In the genomic region with DNA sequence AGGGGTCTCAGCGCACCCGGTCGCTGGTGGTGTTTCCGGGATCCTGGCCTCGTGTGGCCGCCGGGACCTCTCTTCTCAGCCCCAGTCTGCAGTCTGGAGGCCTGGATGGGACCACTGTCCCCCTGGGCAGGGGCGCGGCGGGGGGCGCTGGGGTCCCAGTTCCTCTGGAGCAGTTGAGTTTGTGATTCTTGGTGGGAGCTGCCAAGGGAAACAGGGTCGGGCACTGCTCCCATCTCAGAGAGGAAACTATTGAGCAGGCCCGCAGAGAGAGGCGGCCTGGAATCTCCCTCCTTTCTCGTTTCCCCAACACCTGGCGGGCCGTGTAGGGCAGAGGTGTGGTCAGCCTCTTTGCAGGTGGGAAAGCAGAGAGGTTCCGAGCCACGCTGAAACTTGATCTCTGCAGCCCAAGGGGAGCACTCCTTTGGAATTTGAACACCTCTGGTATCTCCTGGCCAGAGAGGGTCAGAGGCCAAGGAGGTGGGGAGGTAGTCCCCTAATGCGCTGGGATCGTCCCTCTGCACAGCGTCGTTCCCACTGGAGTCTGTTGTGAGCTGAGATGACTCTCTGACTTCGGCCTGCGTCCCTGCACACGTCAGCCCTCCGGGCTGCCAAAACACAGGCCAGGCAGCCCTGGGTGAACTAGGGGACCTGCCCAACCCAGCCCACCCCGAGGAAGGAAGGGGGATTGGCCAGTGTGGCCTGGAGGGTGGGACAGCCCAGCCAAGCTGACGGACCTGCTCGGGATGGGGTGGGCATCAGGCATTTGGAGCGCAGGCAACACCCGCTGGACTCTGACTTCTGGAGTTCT, we compare ENCODE assay signal across 1 cellular context.
TF ChIP-seq lines count a peak whose summit lies in the region.

No MANE protein-coding gene starts in this region.

TF ChIP-seq in GM23338, 12 proteins besides CTCF, POLR2A, EP300 and RAD21:
- TF ChIP-seq, protein P1, sequence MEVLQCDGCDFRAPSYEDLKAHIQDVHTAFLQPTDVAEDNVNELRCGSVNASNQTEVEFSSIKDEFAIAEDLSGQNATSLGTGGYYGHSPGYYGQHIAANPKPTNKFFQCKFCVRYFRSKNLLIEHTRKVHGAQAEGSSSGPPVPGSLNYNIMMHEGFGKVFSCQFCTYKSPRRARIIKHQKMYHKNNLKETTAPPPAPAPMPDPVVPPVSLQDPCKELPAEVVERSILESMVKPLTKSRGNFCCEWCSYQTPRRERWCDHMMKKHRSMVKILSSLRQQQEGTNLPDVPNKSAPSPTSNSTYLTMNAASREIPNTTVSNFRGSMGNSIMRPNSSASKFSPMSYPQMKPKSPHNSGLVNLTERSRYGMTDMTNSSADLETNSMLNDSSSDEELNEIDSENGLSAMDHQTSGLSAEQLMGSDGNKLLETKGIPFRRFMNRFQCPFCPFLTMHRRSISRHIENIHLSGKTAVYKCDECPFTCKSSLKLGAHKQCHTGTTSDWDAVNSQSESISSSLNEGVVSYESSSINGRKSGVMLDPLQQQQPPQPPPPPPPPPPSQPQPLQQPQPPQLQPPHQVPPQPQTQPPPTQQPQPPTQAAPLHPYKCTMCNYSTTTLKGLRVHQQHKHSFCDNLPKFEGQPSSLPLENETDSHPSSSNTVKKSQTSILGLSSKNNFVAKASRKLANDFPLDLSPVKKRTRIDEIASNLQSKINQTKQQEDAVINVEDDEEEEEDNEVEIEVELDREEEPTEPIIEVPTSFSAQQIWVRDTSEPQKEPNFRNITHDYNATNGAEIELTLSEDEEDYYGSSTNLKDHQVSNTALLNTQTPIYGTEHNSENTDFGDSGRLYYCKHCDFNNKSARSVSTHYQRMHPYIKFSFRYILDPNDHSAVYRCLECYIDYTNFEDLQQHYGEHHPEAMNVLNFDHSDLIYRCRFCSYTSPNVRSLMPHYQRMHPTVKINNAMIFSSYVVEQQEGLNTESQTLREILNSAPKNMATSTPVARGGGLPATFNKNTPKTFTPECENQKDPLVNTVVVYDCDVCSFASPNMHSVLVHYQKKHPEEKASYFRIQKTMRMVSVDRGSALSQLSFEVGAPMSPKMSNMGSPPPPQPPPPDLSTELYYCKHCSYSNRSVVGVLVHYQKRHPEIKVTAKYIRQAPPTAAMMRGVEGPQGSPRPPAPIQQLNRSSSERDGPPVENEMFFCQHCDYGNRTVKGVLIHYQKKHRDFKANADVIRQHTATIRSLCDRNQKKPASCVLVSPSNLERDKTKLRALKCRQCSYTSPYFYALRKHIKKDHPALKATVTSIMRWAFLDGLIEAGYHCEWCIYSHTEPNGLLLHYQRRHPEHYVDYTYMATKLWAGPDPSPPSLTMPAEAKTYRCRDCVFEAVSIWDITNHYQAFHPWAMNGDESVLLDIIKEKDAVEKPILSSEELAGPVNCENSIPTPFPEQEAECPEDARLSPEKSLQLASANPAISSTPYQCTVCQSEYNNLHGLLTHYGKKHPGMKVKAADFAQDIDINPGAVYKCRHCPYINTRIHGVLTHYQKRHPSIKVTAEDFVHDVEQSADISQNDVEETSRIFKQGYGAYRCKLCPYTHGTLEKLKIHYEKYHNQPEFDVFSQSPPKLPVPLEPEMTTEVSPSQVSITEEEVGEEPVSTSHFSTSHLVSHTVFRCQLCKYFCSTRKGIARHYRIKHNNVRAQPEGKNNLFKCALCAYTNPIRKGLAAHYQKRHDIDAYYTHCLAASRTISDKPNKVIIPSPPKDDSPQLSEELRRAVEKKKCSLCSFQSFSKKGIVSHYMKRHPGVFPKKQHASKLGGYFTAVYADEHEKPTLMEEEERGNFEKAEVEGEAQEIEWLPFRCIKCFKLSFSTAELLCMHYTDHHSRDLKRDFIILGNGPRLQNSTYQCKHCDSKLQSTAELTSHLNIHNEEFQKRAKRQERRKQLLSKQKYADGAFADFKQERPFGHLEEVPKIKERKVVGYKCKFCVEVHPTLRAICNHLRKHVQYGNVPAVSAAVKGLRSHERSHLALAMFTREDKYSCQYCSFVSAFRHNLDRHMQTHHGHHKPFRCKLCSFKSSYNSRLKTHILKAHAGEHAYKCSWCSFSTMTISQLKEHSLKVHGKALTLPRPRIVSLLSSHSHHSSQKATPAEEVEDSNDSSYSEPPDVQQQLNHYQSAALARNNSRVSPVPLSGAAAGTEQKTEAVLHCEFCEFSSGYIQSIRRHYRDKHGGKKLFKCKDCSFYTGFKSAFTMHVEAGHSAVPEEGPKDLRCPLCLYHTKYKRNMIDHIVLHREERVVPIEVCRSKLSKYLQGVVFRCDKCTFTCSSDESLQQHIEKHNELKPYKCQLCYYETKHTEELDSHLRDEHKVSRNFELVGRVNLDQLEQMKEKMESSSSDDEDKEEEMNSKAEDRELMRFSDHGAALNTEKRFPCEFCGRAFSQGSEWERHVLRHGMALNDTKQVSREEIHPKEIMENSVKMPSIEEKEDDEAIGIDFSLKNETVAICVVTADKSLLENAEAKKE (CRISPR knock-in tag; IDR thresholded peaks at IDR 0.05), result no peak
- no peak for TF ChIP-seq NANOG (IDR thresholded peaks at IDR 0.05; ENCODE audit: borderline replicate concordance)
- TF ChIP-seq, protein P2, sequence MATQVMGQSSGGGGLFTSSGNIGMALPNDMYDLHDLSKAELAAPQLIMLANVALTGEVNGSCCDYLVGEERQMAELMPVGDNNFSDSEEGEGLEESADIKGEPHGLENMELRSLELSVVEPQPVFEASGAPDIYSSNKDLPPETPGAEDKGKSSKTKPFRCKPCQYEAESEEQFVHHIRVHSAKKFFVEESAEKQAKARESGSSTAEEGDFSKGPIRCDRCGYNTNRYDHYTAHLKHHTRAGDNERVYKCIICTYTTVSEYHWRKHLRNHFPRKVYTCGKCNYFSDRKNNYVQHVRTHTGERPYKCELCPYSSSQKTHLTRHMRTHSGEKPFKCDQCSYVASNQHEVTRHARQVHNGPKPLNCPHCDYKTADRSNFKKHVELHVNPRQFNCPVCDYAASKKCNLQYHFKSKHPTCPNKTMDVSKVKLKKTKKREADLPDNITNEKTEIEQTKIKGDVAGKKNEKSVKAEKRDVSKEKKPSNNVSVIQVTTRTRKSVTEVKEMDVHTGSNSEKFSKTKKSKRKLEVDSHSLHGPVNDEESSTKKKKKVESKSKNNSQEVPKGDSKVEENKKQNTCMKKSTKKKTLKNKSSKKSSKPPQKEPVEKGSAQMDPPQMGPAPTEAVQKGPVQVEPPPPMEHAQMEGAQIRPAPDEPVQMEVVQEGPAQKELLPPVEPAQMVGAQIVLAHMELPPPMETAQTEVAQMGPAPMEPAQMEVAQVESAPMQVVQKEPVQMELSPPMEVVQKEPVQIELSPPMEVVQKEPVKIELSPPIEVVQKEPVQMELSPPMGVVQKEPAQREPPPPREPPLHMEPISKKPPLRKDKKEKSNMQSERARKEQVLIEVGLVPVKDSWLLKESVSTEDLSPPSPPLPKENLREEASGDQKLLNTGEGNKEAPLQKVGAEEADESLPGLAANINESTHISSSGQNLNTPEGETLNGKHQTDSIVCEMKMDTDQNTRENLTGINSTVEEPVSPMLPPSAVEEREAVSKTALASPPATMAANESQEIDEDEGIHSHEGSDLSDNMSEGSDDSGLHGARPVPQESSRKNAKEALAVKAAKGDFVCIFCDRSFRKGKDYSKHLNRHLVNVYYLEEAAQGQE (IDR thresholded peaks at IDR 0.05; ENCODE audit: unreplicated experiment), result no peak
- no peak for TF ChIP-seq EZH2 (IDR thresholded peaks at IDR 0.05; ENCODE audit: low read depth, unreplicated experiment)
- TF ChIP-seq ZNF114 (CRISPR knock-in tag; IDR thresholded peaks at IDR 0.05), result no peak
- TF ChIP-seq JUNB (IDR thresholded peaks at IDR 0.05; ENCODE audit: unreplicated experiment), result no peak
- no peak for TF ChIP-seq CREB1 (CRISPR knock-in tag; IDR thresholded peaks at IDR 0.05; ENCODE audit: low read depth)
- TF ChIP-seq STAT1 (IDR thresholded peaks at IDR 0.05; ENCODE audit: unreplicated experiment), result no peak
